ENCODE assay signal across 19 cellular contexts in genomic region chr1:206419250-206419649, GRCh38. TPM values are rescaled to one million over a fixed set of nuclear protein-coding genes. Genes with fewer than 3 reads are reported as not detected.
A peak's percentile ranks its signal among the peaks of the same experiment; 100 is the strongest.
DNase-seq lines count a peak whose midpoint lies in the region; ATAC-seq and TF ChIP-seq lines count a peak whose summit lies in the region.
"Had no signal": no experiment of that assay in that cellular context is flagged by ENCODE, and none has a peak within 500 bp of the region (broad histone marks: within the 10 kb centered on the region; RNA-seq: fewer than 3 reads in every experiment).

No MANE protein-coding gene starts in this region.

- H3K79me2 ChIP-seq in OCI-LY7 (ENCODE audit: insufficient read depth, low read depth, low read length): no peaks in the 10 kb centered on the region

- H3K36me3 Mint-ChIP-seq in activated naive CD8-positive, alpha-beta T cell treated with anti-CD3 and anti-CD28 coated beads, Interleukin-2, amount 10 ng/mL, durations not matched to agents 7 days and 5 days: peaks cover 39% of the 10 kb centered on the region
- peaks cover 25% of the 10 kb centered on the region for H3K36me3 Mint-ChIP-seq in activated naive CD8-positive, alpha-beta T cell treated with anti-CD3 and anti-CD28 coated beads, Interleukin-2, amount 50 U/mL, for 24 hours (ENCODE audit: low read depth)
- peaks cover 45 to 56% of the 10 kb centered on the region in 2 donors for H3K36me3 Mint-ChIP-seq in stimulated activated naive B cell treated with anti-CD40 and anti-IgM and Interleukin-4, amounts not matched to agents 10 μg/mL and 1 μg/mL and 100 μg/mL, for 72 hours

- no peaks in the 10 kb centered on the region for H3K27me3 Mint-ChIP-seq in activated naive CD8-positive, alpha-beta T cell treated with anti-CD3 and anti-CD28 coated beads, Interleukin-2, amount 10 ng/mL, durations not matched to agents 7 days and 5 days
- H3K27me3 Mint-ChIP-seq in activated naive CD8-positive, alpha-beta T cell treated with anti-CD3 and anti-CD28 coated beads, Interleukin-2, amount 50 U/mL, for 24 hours: no peaks in the 10 kb centered on the region
- H3K27me3 Mint-ChIP-seq in stimulated activated naive B cell treated with anti-CD40 and anti-IgM and Interleukin-4, amounts not matched to agents 10 μg/mL and 1 μg/mL and 100 μg/mL, for 72 hours: no peaks in the 10 kb centered on the region
- H3K27me3 Mint-ChIP-seq: activated CD4-positive, alpha-beta T cell treated with anti-CD3 and anti-CD28 coated beads for 36 hours had no signal

- H3K27ac ChIP-seq in RWPE2 (ENCODE audit: poor library complexity, severe bottlenecking) (peak overlapping the region; percentile 41), OCI-LY7 (ENCODE audit: low read depth, low read length, poor library complexity, severe bottlenecking) (no peak overlapping the region)
- H3K27ac ChIP-seq: adrenal gland, coronary artery, esophagus muscularis mucosa had no signal

- H4K20me1 ChIP-seq in OCI-LY7 (ENCODE audit: insufficient read depth, low read length): no peaks in the 10 kb centered on the region

- H3K9me3 Mint-ChIP-seq in activated naive CD8-positive, alpha-beta T cell treated with anti-CD3 and anti-CD28 coated beads, Interleukin-2, amount 10 ng/mL, durations not matched to agents 7 days and 5 days: no peaks in the 10 kb centered on the region
- H3K9me3 Mint-ChIP-seq in activated naive CD8-positive, alpha-beta T cell treated with anti-CD3 and anti-CD28 coated beads, Interleukin-2, amount 50 U/mL, for 24 hours: no peaks in the 10 kb centered on the region
- no peaks in the 10 kb centered on the region for H3K9me3 Mint-ChIP-seq in stimulated activated naive B cell treated with anti-CD40 and anti-IgM and Interleukin-4, amounts not matched to agents 10 μg/mL and 1 μg/mL and 100 μg/mL, for 72 hours

- no peaks in the 10 kb centered on the region for H3K27me3 ChIP-seq in RWPE2 (ENCODE audit: insufficient read depth, poor library complexity, severe bottlenecking)
- H3K27me3 ChIP-seq: adrenal gland, esophagus muscularis mucosa had no signal

- TF ChIP-seq CTCF in RWPE2 (IDR thresholded peaks at IDR 0.05; ENCODE audit: poor library complexity, severe bottlenecking): no peak
- no peak for TF ChIP-seq CTCF in fibroblast of mammary gland (conservative IDR thresholded peaks at IDR 0.05; ENCODE audit: control insufficient read depth, insufficient read depth, low read depth, low read length)
- no peak for TF ChIP-seq CTCF in OCI-LY7 (conservative IDR thresholded peaks at IDR 0.05; ENCODE audit: low read length)

- no peak for DNase-seq in activated naive CD8-positive, alpha-beta T cell treated with anti-CD3 and anti-CD28 coated beads, Interleukin-2, amount 10 ng/mL, durations not matched to agents 7 days and 5 days
- DNase-seq in activated naive CD8-positive, alpha-beta T cell treated with anti-CD3 and anti-CD28 coated beads, Interleukin-2, amount 50 U/mL, for 24 hours: no peak
- DNase-seq in RWPE2 (ENCODE audit: low spot score) (peak; percentile 58), fibroblast of mammary gland (ENCODE audit: low read depth) (peak; percentile 10), activated T-cell treated with anti-CD3 and anti-CD28 coated beads for 4 hours (no peak), OCI-LY7 (ENCODE audit: low spot score) (no peak), hippocampal formation (lab: John Stamatoyannopoulos, UW) (no peak)
- DNase-seq in stimulated activated naive B cell treated with anti-CD40 and anti-IgM and Interleukin-4, amounts not matched to agents 10 μg/mL and 1 μg/mL and 100 μg/mL, for 72 hours: no peak
- DNase-seq: activated CD4-positive, alpha-beta T cell treated with anti-CD3 and anti-CD28 coated beads for 36 hours; activated T-cell treated with anti-CD3 and anti-CD28 coated beads, Interleukin-2, amount 50 U/mL, for 1 hour; adrenal gland; GDM1; left ventricle myocardium superior; NCI-H1930; NCI-H774; retina; T-helper 2 cell had no signal

- intact Hi-C loops in OCI-LY7 (cut with micrococcal nuclease; ENCODE audit: unreplicated experiment): no loop called here

- no peak overlapping the region for H2AFZ ChIP-seq in OCI-LY7 (ENCODE audit: low read length)

- no peak overlapping the region for H3K4me3 ChIP-seq in RWPE2 (ENCODE audit: severe bottlenecking)
- H3K4me3 ChIP-seq in fibroblast of mammary gland (ENCODE audit: control insufficient read depth, low read depth, low read length): no peak overlapping the region
- no peak overlapping the region for H3K4me3 ChIP-seq in OCI-LY7 (ENCODE audit: low read depth, low read length, poor library complexity, severe bottlenecking)
- H3K4me3 ChIP-seq: adrenal gland, coronary artery, esophagus muscularis mucosa had no signal

- no TSS peak for BruUV-seq in OCI-LY7 (replicated peaks; lab: Mats Ljungman, UMichigan)

- H3K4me1 ChIP-seq in RWPE2 (ENCODE audit: insufficient read depth, poor library complexity, severe bottlenecking) (peaks cover 14% of the 10 kb centered on the region), OCI-LY7 (ENCODE audit: insufficient read depth, low read length, poor library complexity, severe bottlenecking) (no peaks in the 10 kb centered on the region)

- no peak overlapping the region for H3K4me3 Mint-ChIP-seq in activated naive CD8-positive, alpha-beta T cell treated with anti-CD3 and anti-CD28 coated beads, Interleukin-2, amount 10 ng/mL, durations not matched to agents 7 days and 5 days
- no peak overlapping the region for H3K4me3 Mint-ChIP-seq in activated naive CD8-positive, alpha-beta T cell treated with anti-CD3 and anti-CD28 coated beads, Interleukin-2, amount 50 U/mL, for 24 hours
- H3K4me3 Mint-ChIP-seq in stimulated activated naive B cell treated with anti-CD40 and anti-IgM and Interleukin-4, amounts not matched to agents 10 μg/mL and 1 μg/mL and 100 μg/mL, for 72 hours: no peak overlapping the region
- H3K4me3 Mint-ChIP-seq: activated CD4-positive, alpha-beta T cell treated with anti-CD3 and anti-CD28 coated beads for 36 hours had no signal

- POLR2A ChIA-PET in activated naive CD8-positive, alpha-beta T cell treated with anti-CD3 and anti-CD28 coated beads, Interleukin-2, amount 10 ng/mL, durations not matched to agents 7 days and 5 days (lab: Charles Lee): no interaction called here
- POLR2A ChIA-PET in OCI-LY7 (lab: Charles Lee): interaction anchor here (0.7 to 1.1 kb wide), 2 partner anchors 16 to 192 kb away, joined by 3 to 4 read pairs; no protein-coding TSS in a partner anchor

- H3K9me2 ChIP-seq in OCI-LY7 (ENCODE audit: insufficient read depth, low read length): no peaks in the 10 kb centered on the region

- CTCF ChIA-PET in OCI-LY7 (lab: Charles Lee; ENCODE audit: unreplicated experiment): no interaction called here

- H3K27ac Mint-ChIP-seq in activated naive CD8-positive, alpha-beta T cell treated with anti-CD3 and anti-CD28 coated beads, Interleukin-2, amount 10 ng/mL, durations not matched to agents 7 days and 5 days: peak overlapping the region; percentile 35
- no peak overlapping the region for H3K27ac Mint-ChIP-seq in activated naive CD8-positive, alpha-beta T cell treated with anti-CD3 and anti-CD28 coated beads, Interleukin-2, amount 50 U/mL, for 24 hours
- H3K27ac Mint-ChIP-seq in stimulated activated naive B cell treated with anti-CD40 and anti-IgM and Interleukin-4, amounts not matched to agents 10 μg/mL and 1 μg/mL and 100 μg/mL, for 72 hours: peak overlapping the region; percentile 15
- H3K27ac Mint-ChIP-seq: activated CD4-positive, alpha-beta T cell treated with anti-CD3 and anti-CD28 coated beads for 36 hours had no signal

- ATAC-seq in activated naive CD8-positive, alpha-beta T cell treated with anti-CD3 and anti-CD28 coated beads, Interleukin-2, amount 10 ng/mL, durations not matched to agents 7 days and 5 days (ENCODE audit: low read depth): no peak
- no peak for ATAC-seq in activated naive CD8-positive, alpha-beta T cell treated with anti-CD3 and anti-CD28 coated beads, Interleukin-2, amount 50 U/mL, for 24 hours
- ATAC-seq in RWPE2 (ENCODE audit: low read depth): peak; percentile 75
- no peak for ATAC-seq in stimulated activated naive B cell treated with anti-CD40 and anti-IgM and Interleukin-4, amounts not matched to agents 10 μg/mL and 1 μg/mL and 100 μg/mL, for 72 hours (replicated peaks)
- ATAC-seq: activated CD4-positive, alpha-beta T cell treated with anti-CD3 and anti-CD28 coated beads for 36 hours; left ventricle myocardium superior had no signal

- H3K4me2 ChIP-seq in OCI-LY7 (ENCODE audit: low read length): no peak overlapping the region

- no peaks in the 10 kb centered on the region for H3K9me3 ChIP-seq in RWPE2 (ENCODE audit: severe bottlenecking)
- H3K9me3 ChIP-seq in OCI-LY7 (ENCODE audit: low read length): no peaks in the 10 kb centered on the region
- H3K9me3 ChIP-seq: adrenal gland, esophagus muscularis mucosa had no signal

- H3K4me1 Mint-ChIP-seq in activated naive CD8-positive, alpha-beta T cell treated with anti-CD3 and anti-CD28 coated beads, Interleukin-2, amount 10 ng/mL, durations not matched to agents 7 days and 5 days: peaks cover 5% of the 10 kb centered on the region
- H3K4me1 Mint-ChIP-seq in activated naive CD8-positive, alpha-beta T cell treated with anti-CD3 and anti-CD28 coated beads, Interleukin-2, amount 50 U/mL, for 24 hours: no peaks in the 10 kb centered on the region
- no peaks in the 10 kb centered on the region for H3K4me1 Mint-ChIP-seq in stimulated activated naive B cell treated with anti-CD40 and anti-IgM and Interleukin-4, amounts not matched to agents 10 μg/mL and 1 μg/mL and 100 μg/mL, for 72 hours
- H3K4me1 Mint-ChIP-seq: activated CD4-positive, alpha-beta T cell treated with anti-CD3 and anti-CD28 coated beads for 36 hours had no signal

- H3K36me3 ChIP-seq in RWPE2 (ENCODE audit: low read depth) (peaks cover 48% of the 10 kb centered on the region), OCI-LY7 (ENCODE audit: insufficient read depth, low read length) (peaks cover 24% of the 10 kb centered on the region)

RNA-seq across cellular contexts. Expression of gene IKBKE, which starts 51.0 kb away (rescaled TPM):
- total RNA-seq in activated naive CD8-positive, alpha-beta T cell treated with anti-CD3 and anti-CD28 coated beads, Interleukin-2, amount 10 ng/mL, durations not matched to agents 7 days and 5 days: 10 to 100 TPM; 83.5 to 84.0 TPM
- total RNA-seq in OCI-LY7 (2014; rRNA removed; shearing (Covaris generic)): 23.8 and 23.9 TPM in 2 replicates
- 34.4 and 38.5 TPM in 2 replicates for total RNA-seq in OCI-LY7 (2022)

Comparison
In these comparisons a context has a peak if more than half of its experiments do, and no peak if none do; other contexts are left out.
1. DNase-seq: peak in RWPE2 (single experiment) and fibroblast of mammary gland (single experiment); none in activated naive CD8-positive, alpha-beta T cell treated with anti-CD3 and anti-CD28 coated beads, Interleukin-2, amount 10 ng/mL, durations not matched to agents 7 days and 5 days (single experiment), activated naive CD8-positive, alpha-beta T cell treated with anti-CD3 and anti-CD28 coated beads, Interleukin-2, amount 50 U/mL, for 24 hours (single experiment), stimulated activated naive B cell treated with anti-CD40 and anti-IgM and Interleukin-4, amounts not matched to agents 10 μg/mL and 1 μg/mL and 100 μg/mL, for 72 hours (single experiment), activated T-cell treated with anti-CD3 and anti-CD28 coated beads for 4 hours (single experiment), OCI-LY7 (single experiment) and hippocampal formation (0 of 2).